1 cellular context compared by ENCODE assay signal in the genomic region with DNA sequence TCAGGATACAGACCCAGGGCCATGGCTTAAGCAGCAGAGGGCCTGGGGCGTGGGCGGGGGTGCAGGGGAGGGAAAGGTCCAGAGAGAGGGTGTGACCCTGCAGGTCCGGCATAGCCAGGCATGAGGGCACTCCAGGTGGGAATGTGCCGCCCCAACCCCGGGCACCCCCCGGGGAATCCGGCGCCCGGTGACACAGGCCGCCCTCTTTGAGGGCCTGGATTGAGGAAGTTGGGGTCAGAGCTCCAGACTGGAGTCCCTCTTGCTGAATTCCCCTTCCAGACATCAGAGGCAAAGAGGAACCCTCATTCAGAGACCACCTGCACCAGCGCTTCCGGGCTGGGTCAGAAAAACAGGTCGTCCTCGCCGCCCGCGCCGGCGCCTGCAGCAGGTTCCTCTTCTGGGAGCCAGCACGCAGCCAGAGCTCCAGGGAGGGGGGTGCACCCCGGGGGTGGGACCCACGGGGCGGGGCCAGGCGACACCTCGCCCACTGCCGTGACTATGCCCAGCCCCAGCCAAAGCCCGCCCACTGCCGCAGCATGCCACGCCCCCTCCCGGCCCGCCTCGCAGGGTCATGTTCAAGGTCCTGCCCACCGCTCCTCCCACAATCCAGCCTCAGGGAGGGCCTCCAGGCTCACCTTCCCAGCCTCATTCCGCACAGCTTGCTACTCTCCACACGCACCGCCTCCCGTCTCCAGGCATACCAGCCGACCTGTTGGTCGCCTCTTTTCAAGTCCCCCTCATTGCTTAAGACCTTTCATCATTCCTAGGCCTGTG.
A peak's percentile ranks its signal among the peaks of the same experiment; 100 is the strongest.
TF ChIP-seq lines count a peak whose summit lies in the region.

No MANE protein-coding gene starts in this region.

TF ChIP-seq in HepG2, 621 proteins besides CTCF, POLR2A, EP300 and RAD21 (continued from another document):
- TF ChIP-seq DZIP1 (CRISPR knock-in tag; IDR thresholded peaks at IDR 0.05), result no peak
- TF ChIP-seq ZNF3 (CRISPR knock-in tag; IDR thresholded peaks at IDR 0.05), result no peak
- TF ChIP-seq, protein P1, sequence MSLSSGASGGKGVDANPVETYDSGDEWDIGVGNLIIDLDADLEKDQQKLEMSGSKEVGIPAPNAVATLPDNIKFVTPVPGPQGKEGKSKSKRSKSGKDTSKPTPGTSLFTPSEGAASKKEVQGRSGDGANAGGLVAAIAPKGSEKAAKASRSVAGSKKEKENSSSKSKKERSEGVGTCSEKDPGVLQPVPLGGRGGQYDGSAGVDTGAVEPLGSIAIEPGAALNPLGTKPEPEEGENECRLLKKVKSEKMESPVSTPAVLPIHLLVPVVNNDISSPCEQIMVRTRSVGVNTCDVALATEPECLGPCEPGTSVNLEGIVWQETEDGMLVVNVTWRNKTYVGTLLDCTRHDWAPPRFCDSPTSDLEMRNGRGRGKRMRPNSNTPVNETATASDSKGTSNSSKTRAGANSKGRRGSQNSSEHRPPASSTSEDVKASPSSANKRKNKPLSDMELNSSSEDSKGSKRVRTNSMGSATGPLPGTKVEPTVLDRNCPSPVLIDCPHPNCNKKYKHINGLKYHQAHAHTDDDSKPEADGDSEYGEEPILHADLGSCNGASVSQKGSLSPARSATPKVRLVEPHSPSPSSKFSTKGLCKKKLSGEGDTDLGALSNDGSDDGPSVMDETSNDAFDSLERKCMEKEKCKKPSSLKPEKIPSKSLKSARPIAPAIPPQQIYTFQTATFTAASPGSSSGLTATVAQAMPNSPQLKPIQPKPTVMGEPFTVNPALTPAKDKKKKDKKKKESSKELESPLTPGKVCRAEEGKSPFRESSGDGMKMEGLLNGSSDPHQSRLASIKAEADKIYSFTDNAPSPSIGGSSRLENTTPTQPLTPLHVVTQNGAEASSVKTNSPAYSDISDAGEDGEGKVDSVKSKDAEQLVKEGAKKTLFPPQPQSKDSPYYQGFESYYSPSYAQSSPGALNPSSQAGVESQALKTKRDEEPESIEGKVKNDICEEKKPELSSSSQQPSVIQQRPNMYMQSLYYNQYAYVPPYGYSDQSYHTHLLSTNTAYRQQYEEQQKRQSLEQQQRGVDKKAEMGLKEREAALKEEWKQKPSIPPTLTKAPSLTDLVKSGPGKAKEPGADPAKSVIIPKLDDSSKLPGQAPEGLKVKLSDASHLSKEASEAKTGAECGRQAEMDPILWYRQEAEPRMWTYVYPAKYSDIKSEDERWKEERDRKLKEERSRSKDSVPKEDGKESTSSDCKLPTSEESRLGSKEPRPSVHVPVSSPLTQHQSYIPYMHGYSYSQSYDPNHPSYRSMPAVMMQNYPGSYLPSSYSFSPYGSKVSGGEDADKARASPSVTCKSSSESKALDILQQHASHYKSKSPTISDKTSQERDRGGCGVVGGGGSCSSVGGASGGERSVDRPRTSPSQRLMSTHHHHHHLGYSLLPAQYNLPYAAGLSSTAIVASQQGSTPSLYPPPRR (CRISPR knock-in tag; IDR thresholded peaks at IDR 0.05; ENCODE audit: borderline replicate concordance), result peak; percentile 47; the same call in 1 of the 2 replicates
- no peak for TF ChIP-seq CREB1 (IDR thresholded peaks at IDR 0.05)
- TF ChIP-seq CREB1 (CRISPR knock-in tag; IDR thresholded peaks at IDR 0.05), result no peak
- TF ChIP-seq, protein P2, sequence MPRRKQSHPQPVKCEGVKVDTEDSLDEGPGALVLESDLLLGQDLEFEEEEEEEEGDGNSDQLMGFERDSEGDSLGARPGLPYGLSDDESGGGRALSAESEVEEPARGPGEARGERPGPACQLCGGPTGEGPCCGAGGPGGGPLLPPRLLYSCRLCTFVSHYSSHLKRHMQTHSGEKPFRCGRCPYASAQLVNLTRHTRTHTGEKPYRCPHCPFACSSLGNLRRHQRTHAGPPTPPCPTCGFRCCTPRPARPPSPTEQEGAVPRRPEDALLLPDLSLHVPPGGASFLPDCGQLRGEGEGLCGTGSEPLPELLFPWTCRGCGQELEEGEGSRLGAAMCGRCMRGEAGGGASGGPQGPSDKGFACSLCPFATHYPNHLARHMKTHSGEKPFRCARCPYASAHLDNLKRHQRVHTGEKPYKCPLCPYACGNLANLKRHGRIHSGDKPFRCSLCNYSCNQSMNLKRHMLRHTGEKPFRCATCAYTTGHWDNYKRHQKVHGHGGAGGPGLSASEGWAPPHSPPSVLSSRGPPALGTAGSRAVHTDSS (CRISPR knock-in tag; conservative IDR thresholded peaks at IDR 0.05), result no peak
- TF ChIP-seq ZUFSP (CRISPR knock-in tag; IDR thresholded peaks at IDR 0.05; ENCODE audit: borderline replicate concordance), result no peak
- peak; percentile 64 for TF ChIP-seq SALL1 (CRISPR knock-in tag; IDR thresholded peaks at IDR 0.05)
- TF ChIP-seq ZNF543 (CRISPR knock-in tag; IDR thresholded peaks at IDR 0.05), result no peak
- no peak for TF ChIP-seq HDAC6 (IDR thresholded peaks at IDR 0.05; ENCODE audit: low read depth, low read length)
- peak; percentile 90 for TF ChIP-seq ARID5B (CRISPR knock-in tag; IDR thresholded peaks at IDR 0.05)
- TF ChIP-seq SNAI1 (CRISPR knock-in tag; IDR thresholded peaks at IDR 0.05; ENCODE audit: borderline replicate concordance), result no peak
- TF ChIP-seq KMT2B (CRISPR knock-in tag; IDR thresholded peaks at IDR 0.05), result no peak
- no peak for TF ChIP-seq CBX2 (IDR thresholded peaks at IDR 0.05; ENCODE audit: low read depth, low read length)
- TF ChIP-seq CBX2 (CRISPR knock-in tag; IDR thresholded peaks at IDR 0.05; ENCODE audit: low read depth), result no peak
- no peak for TF ChIP-seq PCBP2 (optimal IDR thresholded peaks at IDR 0.05; ENCODE audit: low read depth, low read length, poor library complexity, severe bottlenecking)
